Comparison of ENCODE assay signal across 10 cellular contexts in the genomic region with DNA sequence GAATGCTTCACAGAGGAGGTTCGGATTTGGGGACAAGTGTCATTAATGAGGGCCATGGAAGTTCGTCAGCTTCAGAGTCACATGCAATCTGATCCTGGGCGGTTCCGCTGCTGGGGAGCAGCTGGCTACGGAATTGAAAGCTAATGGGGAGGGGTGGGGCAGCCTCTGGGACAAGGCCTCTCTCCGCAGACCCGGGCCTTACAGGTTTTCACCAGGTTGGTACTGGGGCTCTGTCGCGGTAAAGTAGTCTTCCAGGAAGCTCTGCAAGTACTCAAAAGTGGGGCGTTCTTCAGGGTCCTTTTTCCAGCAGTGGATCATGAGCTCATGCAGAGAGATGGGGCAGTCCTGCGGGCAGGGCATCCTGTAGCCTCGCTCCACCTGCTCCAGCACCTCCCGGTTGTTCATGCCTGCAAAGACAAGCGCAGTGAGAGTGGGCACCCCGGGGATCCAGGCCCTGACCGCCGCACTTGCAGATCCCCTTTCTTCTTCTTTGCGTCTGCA. TPM values are rescaled to one million over a fixed set of nuclear protein-coding genes. Genes with fewer than 3 reads are reported as not detected.
DNase-seq lines count a peak whose midpoint lies in the region; ATAC-seq and TF ChIP-seq lines count a peak whose summit lies in the region.
"Had no signal": no experiment of that assay in that cellular context is flagged by ENCODE, and none has a peak within 500 bp of the region (broad histone marks: within the 10 kb centered on the region; RNA-seq: fewer than 3 reads in every experiment).

No MANE protein-coding gene starts in this region.

- no peaks in the 10 kb centered on the region for H3K27me3 ChIP-seq in PC-3 (ENCODE audit: low read length)
- no peaks in the 10 kb centered on the region for H3K27me3 ChIP-seq in iPS-18a (ENCODE audit: control insufficient read depth, insufficient read depth, low read length)
- H3K27me3 ChIP-seq in skeletal muscle tissue (ENCODE audit: control insufficient read depth in 3 of 3, insufficient read depth in 3 of 3, low read length in 3 of 3): no peaks in the 10 kb centered on the region
- H3K27me3 ChIP-seq: ovary had no signal

- H3K4me1 ChIP-seq in PC-3 (ENCODE audit: insufficient read depth, low read length) (peaks cover 28% of the 10 kb centered on the region), iPS-18a (ENCODE audit: control insufficient read depth, low read depth, low read length) (peaks cover 36% of the 10 kb centered on the region), skeletal muscle tissue (ENCODE audit: control insufficient read depth in 3 of 3, insufficient read depth in 3 of 3, low read length in 3 of 3) (peaks cover 44 to 51% (median 47%) of the 10 kb centered on the region in 3 donors)

- no peaks in the 10 kb centered on the region for H3K9me2 ChIP-seq in PC-3 (replicated peaks; ENCODE audit: low read length)

- no peaks in the 10 kb centered on the region for H3F3A ChIP-seq in PC-3 (ENCODE audit: low read length, unreplicated experiment)

- H3K4me3 ChIP-seq in PC-3 (ENCODE audit: low read length) (no peak overlapping the region), iPS-18a (ENCODE audit: low read length) (peak overlapping the region; percentile 28), skeletal muscle tissue (ENCODE audit: low read length in 3 of 3) (peak overlapping the region; percentile 48 to 66 (median 52))
- H3K4me3 ChIP-seq: ovary had no signal

- no peaks in the 10 kb centered on the region for H3K79me2 ChIP-seq in PC-3 (ENCODE audit: low read length)

- H3K9me3 ChIP-seq in PC-3 (ENCODE audit: low read length) (no peaks in the 10 kb centered on the region), iPS-18a (ENCODE audit: control insufficient read depth, low read depth, low read length) (no peaks in the 10 kb centered on the region), skeletal muscle tissue (ENCODE audit: control insufficient read depth in 3 of 3, low read length in 3 of 3) (no peaks in the 10 kb centered on the region)
- H3K9me3 ChIP-seq: ovary had no signal

- CTCF ChIA-PET in PC-3 (lab: Charles Lee): no interaction called here

- H3K27ac ChIP-seq in PC-3 (ENCODE audit: low read length) (no peak overlapping the region), iPS-18a (ENCODE audit: low read length) (no peak overlapping the region), skeletal muscle tissue (ENCODE audit: low read depth, low read length) (peak overlapping the region; percentile 80)
- H3K27ac ChIP-seq: ovary had no signal

- 0 out of 2 replicates have a peak, but pooled peaks have one; percentile 6 for ATAC-seq in PC-3
- ATAC-seq in HG02642 (IDR thresholded peaks at IDR 0.05; ENCODE audit: poor library complexity, unreplicated experiment): no peak

- H3K9ac ChIP-seq in PC-3 (ENCODE audit: low read length) (no peak overlapping the region), iPS-18a (ENCODE audit: low read length) (peak overlapping the region; percentile 18), skeletal muscle tissue (ENCODE audit: low read depth in 1 of 3, low read length in 3 of 3) (peak overlapping the region; percentile 35 to 54 (median 51))

- TF ChIP-seq CTCF in PC-3 (conservative IDR thresholded peaks at IDR 0.05; ENCODE audit: low read depth, low read length): no peak

- no TSS peak for BruUV-seq in PC-3 (replicated peaks; lab: Mats Ljungman, UMichigan)

- POLR2A ChIA-PET in PC-3 (lab: Charles Lee; ENCODE audit: unreplicated experiment): no interaction called here

- no peaks in the 10 kb centered on the region for H4K20me1 ChIP-seq in PC-3 (ENCODE audit: low read length)

- peak; percentile 32 for DNase-seq in NCI-H2029 (lab: John Stamatoyannopoulos, UW)
- DNase-seq in NCI-H2029 treated with DMSO at 0.1 percent for 48 hours (lab: John Stamatoyannopoulos, UW): no peak
- DNase-seq in PC-3: no peak
- DNase-seq in COLO829 (ENCODE audit: low spot score): no peak
- DNase-seq in central memory CD4-positive, alpha-beta T cell: no peak
- DNase-seq: activated CD4-positive, alpha-beta T cell treated with anti-CD3 and anti-CD28 coated beads for 48 hours; ovary had no signal

- H3K4me2 ChIP-seq in PC-3 (ENCODE audit: low read length): peak overlapping the region; percentile 26; the same call in 1 of the 2 replicates

- intact Hi-C loops in PC-3 (cut with micrococcal nuclease): no loop called here

- no peaks in the 10 kb centered on the region for H3K36me3 ChIP-seq in PC-3 (ENCODE audit: low read depth, low read length)
- H3K36me3 ChIP-seq in iPS-18a (ENCODE audit: control insufficient read depth, low read depth, low read length): no peaks in the 10 kb centered on the region
- H3K36me3 ChIP-seq in skeletal muscle tissue (ENCODE audit: control insufficient read depth in 3 of 3, insufficient read depth in 3 of 3, low read length in 3 of 3): no peaks in the 10 kb centered on the region
- H3K36me3 ChIP-seq: ovary had no signal

- no peak overlapping the region for H2AFZ ChIP-seq in PC-3 (ENCODE audit: low read length)

RNA-seq across cellular contexts. Expression of a gene that starts 55.9 kb away (rescaled TPM):
- total RNA-seq in PC-3 (2014; rRNA removed) (26.1 and 37.7 TPM in 2 replicates), skeletal muscle tissue (5.7 TPM)
